ENCODE assay signal across 8 cellular contexts in the genomic region with DNA sequence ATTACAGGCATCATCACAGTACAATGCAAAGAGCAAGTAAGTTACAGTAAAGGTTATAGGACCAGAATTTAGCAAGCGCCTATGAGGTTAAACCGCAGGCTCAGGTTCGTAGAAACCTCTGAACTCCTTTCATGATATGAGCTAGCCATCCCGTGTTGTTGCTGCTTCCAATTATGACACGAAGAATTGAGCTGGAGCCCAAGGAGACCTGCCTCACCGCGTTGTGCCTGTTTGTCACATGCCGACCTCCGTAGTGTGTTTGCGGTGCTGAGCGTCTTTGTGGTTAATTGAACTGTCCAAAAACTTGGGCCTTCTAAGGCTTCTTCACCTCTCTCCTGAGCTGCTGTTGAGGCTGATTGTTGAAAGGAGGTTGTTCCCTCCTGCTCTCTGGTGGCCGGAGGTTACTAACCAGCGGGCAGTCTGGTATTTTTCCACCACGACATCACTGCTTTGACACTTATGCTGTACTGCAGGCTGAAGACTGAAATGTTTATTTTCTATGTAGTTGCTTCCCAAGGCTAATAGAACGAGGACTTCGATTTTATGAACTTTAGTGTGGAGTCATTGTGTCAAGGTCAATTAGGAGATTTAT.
DNase-seq lines count a peak whose midpoint lies in the region; ATAC-seq and TF ChIP-seq lines count a peak whose summit lies in the region.

No MANE protein-coding gene starts in this region.

- H3K27ac ChIP-seq in PC-3 (ENCODE audit: low read length), result no peak overlapping the region
- peak overlapping the region; percentile 80 for H3K27ac ChIP-seq in psoas muscle
- no peak overlapping the region for H3K27ac ChIP-seq in breast epithelium

- intact Hi-C loops in PC-3 (cut with micrococcal nuclease) (loop anchor here (5.0 kb wide), 1 partner anchor 121 kb away; no protein-coding TSS in a partner anchor), psoas muscle (cut with DNase I) (loop anchor here (2.0 to 5.0 kb wide), 3 partner anchors 61 to 120 kb away; partner anchors contain the start of gene SEC14L1 (in 1 of the 2)), breast epithelium (cut with DNase I; ENCODE audit: low total_unique reads) (loop anchor here (1.0 kb wide), 1 partner anchor 15 kb away; no protein-coding TSS in a partner anchor)

- H4K20me1 ChIP-seq in PC-3 (ENCODE audit: low read length), result no peaks in the 10 kb centered on the region

- no peaks in the 10 kb centered on the region for H3K4me1 ChIP-seq in PC-3 (ENCODE audit: insufficient read depth, low read length)
- H3K4me1 ChIP-seq in psoas muscle, result peaks cover 39% of the 10 kb centered on the region
- H3K4me1 ChIP-seq in breast epithelium, result no peaks in the 10 kb centered on the region

- TF ChIP-seq POLR2A in breast epithelium (IDR thresholded peaks at IDR 0.05), result no peak

- no peak; the same call in 1 of the 2 replicates for TF ChIP-seq CTCF in PC-3 (conservative IDR thresholded peaks at IDR 0.05; ENCODE audit: low read depth, low read length)
- TF ChIP-seq CTCF in fibroblast of pulmonary artery (IDR thresholded peaks at IDR 0.05; ENCODE audit: low read length, missing control alignments), result peak; percentile 17
- TF ChIP-seq CTCF in psoas muscle (IDR thresholded peaks at IDR 0.05), result peak; percentile 37
- peak in 1 of 3 donors; percentile 38 for TF ChIP-seq CTCF in breast epithelium (IDR thresholded peaks at IDR 0.05)

- ATAC-seq in PC-3, result peak; percentile 74
- peak; percentile 77 to 85 (median 81) for ATAC-seq in psoas muscle
- ATAC-seq in HG02763 (IDR thresholded peaks at IDR 0.05; ENCODE audit: unreplicated experiment), result no peak

- H3K9me2 ChIP-seq in PC-3 (replicated peaks; ENCODE audit: low read length), result no peaks in the 10 kb centered on the region

- no peaks in the 10 kb centered on the region for H3K79me2 ChIP-seq in PC-3 (ENCODE audit: low read length)

- POLR2A ChIA-PET in PC-3 (lab: Charles Lee; ENCODE audit: unreplicated experiment), result interaction anchor here (0.6 kb wide), 1 partner anchor 83 kb away, joined by 12 read pairs; no protein-coding TSS in a partner anchor

- no peaks in the 10 kb centered on the region for H3F3A ChIP-seq in PC-3 (ENCODE audit: low read length, unreplicated experiment)

- H3K27me3 ChIP-seq in PC-3 (ENCODE audit: low read length) (no peaks in the 10 kb centered on the region), psoas muscle (ENCODE audit: insufficient read depth in 3 of 3, low read length in 2 of 3) (no peaks in the 10 kb centered on the region), breast epithelium (no peaks in the 10 kb centered on the region)

- DNase-seq in ELF-1 (ENCODE audit: low read depth, low spot score), result peak; percentile 47
- no peak for DNase-seq in PC-3
- DNase-seq in fibroblast of pulmonary artery (ENCODE audit: low read depth), result peak; percentile 56
- no peak for DNase-seq in psoas muscle
- DNase-seq in DMS114 treated with DMSO at 0.1 percent for 48 hours (lab: John Stamatoyannopoulos, UW; ENCODE audit: unreplicated experiment), result no peak
- DNase-seq in NCI-H1048 (lab: John Stamatoyannopoulos, UW), result no peak
- DNase-seq in breast epithelium (ENCODE audit: low spot score in 2 of 2), result no peak

- CTCF ChIA-PET in PC-3 (lab: Charles Lee), result no interaction called here

- H3K9me3 ChIP-seq in PC-3 (ENCODE audit: low read length), result no peaks in the 10 kb centered on the region
- H3K9me3 ChIP-seq in psoas muscle, result no peaks in the 10 kb centered on the region
- H3K9me3 ChIP-seq in breast epithelium, result no peaks in the 10 kb centered on the region

- no peak overlapping the region for H3K9ac ChIP-seq in PC-3 (ENCODE audit: low read length)

- H3K4me2 ChIP-seq in PC-3 (ENCODE audit: low read length), result no peak overlapping the region

- no peak overlapping the region for H3K4me3 ChIP-seq in PC-3 (ENCODE audit: low read length)
- no peak overlapping the region for H3K4me3 ChIP-seq in fibroblast of pulmonary artery (replicated peaks; ENCODE audit: low read depth, low read length)
- H3K4me3 ChIP-seq in psoas muscle, result peak overlapping the region; percentile 8
- H3K4me3 ChIP-seq in breast epithelium, result no peak overlapping the region

- WGBS in psoas muscle, 3 donors, result 34 to 48% (median 42%) methylated on average over 16 of the region's 16 CpGs

- H3K36me3 ChIP-seq in PC-3 (ENCODE audit: low read depth, low read length) (peaks cover 84% of the 10 kb centered on the region), psoas muscle (ENCODE audit: insufficient read depth in 1 of 2, low read depth in 1 of 2) (peaks cover 7 to 85% of the 10 kb centered on the region in 2 donors), breast epithelium (peaks cover 27% of the 10 kb centered on the region)

- H2AFZ ChIP-seq in PC-3 (ENCODE audit: low read length), result no peak overlapping the region

- BruUV-seq in PC-3 (replicated peaks; lab: Mats Ljungman, UMichigan), result no TSS peak

Comparison
In these comparisons a context has a peak if more than half of its experiments do, and no peak if none do; other contexts are left out.
1. DNase-seq: peak in ELF-1 (single experiment) and fibroblast of pulmonary artery (single experiment); none in PC-3 (single experiment), psoas muscle (0 of 2), DMS114 treated with DMSO at 0.1 percent for 48 hours (single experiment), NCI-H1048 (single experiment) and breast epithelium (0 of 2).